Comparison of ENCODE assay signal across 15 cellular contexts in genomic region chr11:87437844-87438223, GRCh38.
DNase-seq lines count a peak whose midpoint lies in the region; ATAC-seq and TF ChIP-seq lines count a peak whose summit lies in the region.
"Had no signal": no experiment of that assay in that cellular context is flagged by ENCODE, and none has a peak within 500 bp of the region (broad histone marks: within the 10 kb centered on the region; RNA-seq: fewer than 3 reads in every experiment).

No MANE protein-coding gene starts in this region.

- H3K56ac ChIP-seq in IMR-90 (ENCODE audit: extremely low read depth, insufficient read depth, low read length) = 0 out of 2 replicates have a peak overlapping the region, but pooled peaks have one; percentile 17

- H3K79me1 ChIP-seq in IMR-90 (ENCODE audit: low read depth in 1 of 2, low read length in 2 of 2) = 0 out of 4 replicates have a peak, but pooled peaks cover 0 to 3% of the 10 kb centered on the region in 2 experiments

- no peak overlapping the region for H2AFZ ChIP-seq in IMR-90 (replicated peaks; ENCODE audit: low read length, poor library complexity)

- peak; percentile 15 for DNase-seq in AG09319 (ENCODE audit: extremely low read depth, low read depth)
- DNase-seq in IMR-90 = peak; percentile 84
- peak; percentile 79 for DNase-seq in astrocyte of the hippocampus (ENCODE audit: low read depth, low spot score)
- DNase-seq in kidney glomerular epithelial cell (lab: John Stamatoyannopoulos, UW) = peak; percentile 94
- no peak for DNase-seq in left lobe of liver (ENCODE audit: low spot score)
- no peak for DNase-seq in NCI-H128 (lab: John Stamatoyannopoulos, UW; ENCODE audit: unreplicated experiment)
- no peak for DNase-seq in KBM-7
- DNase-seq in NCI-H2171 treated with DMSO at 0.1 percent for 48 hours (lab: John Stamatoyannopoulos, UW) = no peak
- DNase-seq: activated CD4-positive, alpha-beta T cell treated with anti-CD3 and anti-CD28 coated beads for 48 hours; activated naive CD8-positive, alpha-beta T cell treated with anti-CD3 and anti-CD28 coated beads, Interleukin-2, amount 10 ng/mL, durations not matched to agents 7 days and 5 days; activated T-cell treated with anti-CD3 and anti-CD28 coated beads, Interleukin-2, amount 50 U/mL, for 1 hour; colonic mucosa; DMS153; pancreas had no signal

- H2BK120ac ChIP-seq in IMR-90 (ENCODE audit: low read depth, low read length) = peak overlapping the region; percentile 91

- ATAC-seq in IMR-90 (ENCODE audit: low read depth) (peak; percentile 54), left lobe of liver (no peak)

- peak overlapping the region; percentile 95; the same call in 1 of the 2 replicates for H4K91ac ChIP-seq in IMR-90 (ENCODE audit: insufficient read depth, low read depth, low read length)

- H3K27me3 ChIP-seq in IMR-90 (ENCODE audit: control insufficient read depth, insufficient read depth, low read length) = no peaks in the 10 kb centered on the region
- H3K27me3 ChIP-seq: colonic mucosa, esophagus muscularis mucosa, pancreas had no signal

- H2BK20ac ChIP-seq in IMR-90 (ENCODE audit: low read depth, low read length) = peak overlapping the region; percentile 98

- H3K4me2 ChIP-seq in IMR-90 (ENCODE audit: low read depth, low read length) = no peak overlapping the region

- H2BK5ac ChIP-seq in IMR-90 (ENCODE audit: low read depth, low read length, poor library complexity, severe bottlenecking) = peak overlapping the region; percentile 85

- peaks cover 16% of the 10 kb centered on the region for H3K9me1 ChIP-seq in IMR-90 (ENCODE audit: insufficient read depth, low read length)

- no peak overlapping the region for H2BK15ac ChIP-seq in IMR-90 (ENCODE audit: low read depth, low read length)

- H3K18ac ChIP-seq in IMR-90 (ENCODE audit: low read depth, low read length) = no peak overlapping the region

- no peaks in the 10 kb centered on the region for H4K20me1 ChIP-seq in IMR-90 (ENCODE audit: insufficient read depth, low read length)

- H3K4ac ChIP-seq in IMR-90 (ENCODE audit: low read depth, low read length) = no peak overlapping the region

- in situ Hi-C loops in IMR-90 (cut with MboI; ENCODE audit: low sequenced_read_pairs) = no loop called here
- in situ Hi-C loops in KBM-7 (cut with MboI; ENCODE audit: low pct_unique_long_range_greater_than_20kb, low sequenced_read_pairs) = no loop called here

- BruUV-seq in IMR-90 (replicated peaks; lab: Mats Ljungman, UMichigan) = no TSS peak

- H2AK9ac ChIP-seq in IMR-90 (replicated peaks; ENCODE audit: low read depth, low read length, poor library complexity) = no peak overlapping the region

- no peak overlapping the region for H3K4me3 ChIP-seq in IMR-90 (ENCODE audit: insufficient read depth, low read depth, low read length)
- H3K4me3 ChIP-seq: colonic mucosa, esophagus muscularis mucosa, pancreas had no signal

- no peak overlapping the region for H2AK5ac ChIP-seq in IMR-90 (ENCODE audit: low read depth, low read length)

- TF ChIP-seq POLR2A in IMR-90 (IDR thresholded peaks at IDR 0.05; ENCODE audit: low read depth, low read length) = no peak

- H4K8ac ChIP-seq in IMR-90 (ENCODE audit: low read depth in 2 of 2, low read length in 2 of 2) = peak overlapping the region in 1 of 2 experiments; percentile 66; a peak in 2 of 4 replicates

- H3K27ac ChIP-seq in IMR-90 (ENCODE audit: insufficient read depth, low read length) = no peak overlapping the region
- H3K27ac ChIP-seq: colonic mucosa, esophagus muscularis mucosa, pancreas had no signal

- H3K9me3 ChIP-seq in IMR-90 (ENCODE audit: control insufficient read depth, insufficient read depth, low read length) = no peaks in the 10 kb centered on the region
- H3K9me3 ChIP-seq: colonic mucosa, esophagus muscularis mucosa, pancreas had no signal

- intact Hi-C loops in IMR-90 (cut with micrococcal nuclease) = no loop called here

- H3K4me1 ChIP-seq in IMR-90 (ENCODE audit: control insufficient read depth, insufficient read depth, low read length) = peaks cover 14% of the 10 kb centered on the region; the same call in 1 of the 2 replicates
- H3K4me1 ChIP-seq: colonic mucosa, esophagus muscularis mucosa, pancreas had no signal

- no peak overlapping the region for H3K9ac ChIP-seq in IMR-90 (ENCODE audit: low read depth, low read length)

- no peak for TF ChIP-seq RAD21 in IMR-90 (IDR thresholded peaks at IDR 0.05; ENCODE audit: low read length)

- TF ChIP-seq CTCF in AG09319 (IDR thresholded peaks at IDR 0.05; ENCODE audit: low read depth, low read length) (no peak), IMR-90 (conservative IDR thresholded peaks at IDR 0.05; ENCODE audit: low read depth, low read length) (no peak)

- no peak overlapping the region for H4K5ac ChIP-seq in IMR-90 (ENCODE audit: low read depth, low read length)

- no peak overlapping the region for H3K23ac ChIP-seq in IMR-90 (ENCODE audit: low read depth, low read length)

- dilution Hi-C loops in IMR-90 (cut with HindIII; ENCODE audit: low sequenced_read_pairs, unreplicated experiment) = no loop called here

- POLR2A ChIA-PET in IMR-90 (lab: Charles Lee; ENCODE audit: unreplicated experiment) = no interaction called here

- H3K36me3 ChIP-seq in IMR-90 (ENCODE audit: control insufficient read depth, insufficient read depth, low read length) = no peaks in the 10 kb centered on the region
- H3K36me3 ChIP-seq: colonic mucosa, esophagus muscularis mucosa, pancreas had no signal

- CTCF ChIA-PET in IMR-90 (lab: Yijun Ruan, JAX) = interaction anchor here (0.7 kb wide), 2 partner anchors 26 to 86 kb away, joined by 3 read pairs; no protein-coding TSS in a partner anchor

- no peak overlapping the region for H3K14ac ChIP-seq in IMR-90 (replicated peaks; ENCODE audit: low read depth, low read length)

TF ChIP-seq in IMR-90, 13 proteins besides CTCF, POLR2A, EP300 and RAD21:
- TF ChIP-seq MXI1 (IDR thresholded peaks at IDR 0.05; ENCODE audit: borderline replicate concordance, low read depth, low read length) (no peak), CEBPB (IDR thresholded peaks at IDR 0.05; ENCODE audit: low read depth, low read length) (no peak), MAZ (IDR thresholded peaks at IDR 0.05; ENCODE audit: borderline replicate concordance, low read depth, low read length) (no peak), USF2 (IDR thresholded peaks at IDR 0.05; ENCODE audit: low read depth, low read length) (no peak), RCOR1 (IDR thresholded peaks at IDR 0.05; ENCODE audit: insufficient replicate concordance, low read length) (no peak), CHD1 (IDR thresholded peaks at IDR 0.05; ENCODE audit: low read depth, low read length) (no peak), RFX5 (IDR thresholded peaks at IDR 0.05; ENCODE audit: low read depth, low read length) (no peak), FOS (IDR thresholded peaks at IDR 0.05; ENCODE audit: low read depth, low read length) (no peak; the same call in 1 of the 2 replicates), BHLHE40 (IDR thresholded peaks at IDR 0.05; ENCODE audit: low read depth, low read length) (no peak), MAFK (IDR thresholded peaks at IDR 0.05; ENCODE audit: low read depth, low read length) (no peak), SMC3 (IDR thresholded peaks at IDR 0.05; ENCODE audit: low read depth, low read length) (no peak)

Comparison
In these comparisons a context has a peak if more than half of its experiments do, and no peak if none do; other contexts are left out.
1. DNase-seq: peak in AG09319 (single experiment), IMR-90 (single experiment), astrocyte of the hippocampus (single experiment) and kidney glomerular epithelial cell (single experiment); none in left lobe of liver (single experiment), NCI-H128 (single experiment), KBM-7 (single experiment) and NCI-H2171 treated with DMSO at 0.1 percent for 48 hours (single experiment).